ENCODE assay signal across 8 cellular contexts in the genomic region with DNA sequence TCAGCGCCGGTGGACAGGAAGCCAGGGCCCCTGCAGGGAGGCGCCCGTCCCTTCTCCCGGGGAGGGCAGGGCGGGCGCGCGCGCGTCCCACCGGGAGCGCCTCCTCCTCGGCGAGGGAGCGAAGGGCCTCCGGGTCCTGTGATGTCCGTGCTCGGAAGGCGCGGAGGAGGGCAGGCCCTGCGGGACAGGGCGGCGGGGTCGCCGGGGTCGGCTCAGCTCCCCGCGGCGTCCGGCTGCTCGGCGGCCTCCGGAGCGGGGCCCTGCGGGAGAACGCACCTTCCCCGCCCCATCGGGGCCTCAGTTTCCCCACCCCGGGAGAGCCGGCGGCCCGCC. TPM values are rescaled to one million over a fixed set of nuclear protein-coding genes. Genes with fewer than 3 reads are reported as not detected.
DNase-seq lines count a peak whose midpoint lies in the region; ATAC-seq, FAIRE-seq and TF ChIP-seq lines count a peak whose summit lies in the region.

No MANE protein-coding gene starts in this region.

- H3K4me1 ChIP-seq in CD8-positive, alpha-beta memory T cell (ENCODE audit: insufficient read depth, low read length), result peaks cover 9% of the 10 kb centered on the region
- peaks cover 9% of the 10 kb centered on the region for H3K4me1 ChIP-seq in foreskin keratinocyte
- H3K4me1 ChIP-seq in pancreas, result peaks cover 5 to 17% (median 8%) of the 10 kb centered on the region in 3 donors

- peak; percentile 11 for ATAC-seq in GM19455 (IDR thresholded peaks at IDR 0.05; ENCODE audit: unreplicated experiment)
- peak; percentile 18 for ATAC-seq in HG03558 (IDR thresholded peaks at IDR 0.05; ENCODE audit: extremely low read depth, unreplicated experiment)
- peak; percentile 37 for ATAC-seq in activated CD8-positive, alpha-beta T cell treated with anti-CD3 and anti-CD28 coated beads for 36 hours
- peak; percentile 23 for ATAC-seq in foreskin keratinocyte
- peak; percentile 14 to 49 (median 28) for ATAC-seq in pancreas

- no peaks in the 10 kb centered on the region for H3K36me3 ChIP-seq in CD8-positive, alpha-beta memory T cell (ENCODE audit: insufficient read depth, low read length)
- H3K36me3 ChIP-seq in pancreas, result no peaks in the 10 kb centered on the region

- CTCF ChIA-PET in CD8-positive, alpha-beta memory T cell (lab: Charles Lee), result interaction anchor here (0.7 to 3.9 kb wide), 16 partner anchors 13 to 1026 kb away, joined by 3 to 14 read pairs (median 6); partner anchors contain the start of genes MRPL41, NELFB and NSMF
- CTCF ChIA-PET in activated CD8-positive, alpha-beta T cell treated with anti-CD3 and anti-CD28 coated beads for 36 hours (lab: Charles Lee), result interaction anchor here (0.6 to 2.4 kb wide), 24 partner anchors 10 to 168 kb away, joined by 3 to 9 read pairs (median 4); partner anchors contain the start of genes ENTPD8, MRPL41, NRARP and NSMF

- H3K27ac Mint-ChIP-seq in CD8-positive, alpha-beta memory T cell, result peak overlapping the region in 1 of 8 donors; percentile 21
- H3K27ac Mint-ChIP-seq in activated CD8-positive, alpha-beta T cell treated with anti-CD3 and anti-CD28 coated beads for 36 hours, result peak overlapping the region; percentile 50

- DNase-seq in CD8-positive, alpha-beta memory T cell, result peak in 1 of 5 donors; percentile 20
- DNase-seq in activated CD8-positive, alpha-beta T cell treated with anti-CD3 and anti-CD28 coated beads for 36 hours, result no peak
- DNase-seq in foreskin keratinocyte (peak in 1 of 2 donors; percentile 35), pancreas (peak in 2 of 6 donors; percentile 55 to 80), NCI-H1694 treated with DMSO at 0.1 percent for 48 hours (lab: John Stamatoyannopoulos, UW) (no peak)
- no peak for DNase-seq in effector CD4-positive, alpha-beta T cell

- H3K4me1 Mint-ChIP-seq in CD8-positive, alpha-beta memory T cell, result peaks cover 18 to 23% (median 20%) of the 10 kb centered on the region in 3 donors
- peaks cover 9% of the 10 kb centered on the region for H3K4me1 Mint-ChIP-seq in activated CD8-positive, alpha-beta T cell treated with anti-CD3 and anti-CD28 coated beads for 36 hours (ENCODE audit: low read depth)

- no peaks in the 10 kb centered on the region for H3K27me3 Mint-ChIP-seq in CD8-positive, alpha-beta memory T cell
- H3K27me3 Mint-ChIP-seq in activated CD8-positive, alpha-beta T cell treated with anti-CD3 and anti-CD28 coated beads for 36 hours, result no peaks in the 10 kb centered on the region

- H3K27me3 ChIP-seq in CD8-positive, alpha-beta memory T cell (ENCODE audit: insufficient read depth, low read length, poor library complexity, severe bottlenecking), result no peaks in the 10 kb centered on the region
- H3K27me3 ChIP-seq in foreskin keratinocyte, result no peaks in the 10 kb centered on the region
- H3K27me3 ChIP-seq in pancreas, result no peaks in the 10 kb centered on the region

- H3K4me3 Mint-ChIP-seq in CD8-positive, alpha-beta memory T cell, result peak overlapping the region; percentile 79 to 90 (median 86)
- peak overlapping the region; percentile 79 for H3K4me3 Mint-ChIP-seq in activated CD8-positive, alpha-beta T cell treated with anti-CD3 and anti-CD28 coated beads for 36 hours

- POLR2A ChIA-PET in CD8-positive, alpha-beta memory T cell (lab: Charles Lee), result interaction anchor here (0.6 to 2.9 kb wide), 7 partner anchors 37 to 210 kb away, joined by 3 to 10 read pairs (median 6); partner anchors contain the start of genes MRPL41, NRARP and NSMF
- POLR2A ChIA-PET in activated CD8-positive, alpha-beta T cell treated with anti-CD3 and anti-CD28 coated beads for 36 hours (lab: Charles Lee), result interaction anchor here (1.0 to 3.2 kb wide), 13 partner anchors 9 to 120 kb away, joined by 3 to 10 read pairs (median 4); partner anchors contain the start of genes ENTPD8 and NRARP

- no peak for TF ChIP-seq CTCF in activated CD8-positive, alpha-beta T cell treated with anti-CD3 and anti-CD28 coated beads for 36 hours (IDR thresholded peaks at IDR 0.05)
- TF ChIP-seq CTCF in foreskin keratinocyte (conservative IDR thresholded peaks at IDR 0.05), result no peak
- no peak for TF ChIP-seq CTCF in pancreas (IDR thresholded peaks at IDR 0.05)

- H3K9me3 Mint-ChIP-seq in CD8-positive, alpha-beta memory T cell, result no peaks in the 10 kb centered on the region
- no peaks in the 10 kb centered on the region for H3K9me3 Mint-ChIP-seq in activated CD8-positive, alpha-beta T cell treated with anti-CD3 and anti-CD28 coated beads for 36 hours

- intact Hi-C loops in activated CD8-positive, alpha-beta T cell treated with anti-CD3 and anti-CD28 coated beads for 36 hours (cut with micrococcal nuclease), result no loop called here
- intact Hi-C loops in pancreas (cut with DNase I), result no loop called here

- H3K4me3 ChIP-seq in CD8-positive, alpha-beta memory T cell (ENCODE audit: low read length), result peak overlapping the region; percentile 77
- peak overlapping the region; percentile 70 to 99 (median 95) for H3K4me3 ChIP-seq in pancreas

- no peak for FAIRE-seq in pancreas (lab: Jason Lieb, UNC)

- H3K9me3 ChIP-seq in CD8-positive, alpha-beta memory T cell (ENCODE audit: low read length), result no peaks in the 10 kb centered on the region
- no peaks in the 10 kb centered on the region for H3K9me3 ChIP-seq in pancreas

- WGBS in pancreas, 2 donors, result 0 to 1% methylated on average over 34 to 43 of the region's 43 CpGs

- peak overlapping the region; percentile 69 for H3K27ac ChIP-seq in CD8-positive, alpha-beta memory T cell (ENCODE audit: low read depth, low read length)
- peak overlapping the region; percentile 68 for H3K27ac ChIP-seq in foreskin keratinocyte
- peak overlapping the region in 3 of 4 donors; percentile 29 to 73 (median 65) for H3K27ac ChIP-seq in pancreas

- H3K36me3 Mint-ChIP-seq in CD8-positive, alpha-beta memory T cell, result peaks cover 0 to 4% (median 0%) of the 10 kb centered on the region in 3 donors
- H3K36me3 Mint-ChIP-seq in activated CD8-positive, alpha-beta T cell treated with anti-CD3 and anti-CD28 coated beads for 36 hours (ENCODE audit: low read depth), result peaks cover 2% of the 10 kb centered on the region

RNA-seq across cellular contexts. Expression of gene EXD3, which starts 0.3 kb away (rescaled TPM):
- total RNA-seq in CD8-positive, alpha-beta memory T cell, result 1 to 10 TPM; 4.8 to 6.6 TPM
- polyA plus RNA-seq in CD8-positive, alpha-beta memory T cell, result 6.7 TPM
- 1 to 10 TPM; 8.1 to 9.0 TPM for total RNA-seq in activated CD8-positive, alpha-beta T cell treated with anti-CD3 and anti-CD28 coated beads for 36 hours
- total RNA-seq in foreskin keratinocyte, result 4.5 and 5.5 TPM in 2 replicates
- 6.8 and 8.1 TPM in 2 replicates for polyA plus RNA-seq in foreskin keratinocyte
- 10 to 100 TPM in 3 of 6 donors, 1 to 10 TPM in 3; 8.1 to 16.5 (median 10.4) TPM for total RNA-seq in pancreas
- polyA plus RNA-seq in pancreas, result 10 to 100 TPM; 43.1 to 57.3 TPM

RNA-seq across cellular contexts. Expression of gene NOXA1, which starts 0.6 kb away (rescaled TPM):
- total RNA-seq in CD8-positive, alpha-beta memory T cell, result under 1 TPM; 0.66 to 0.74 TPM
- polyA plus RNA-seq in CD8-positive, alpha-beta memory T cell, result 1.3 TPM
- total RNA-seq in activated CD8-positive, alpha-beta T cell treated with anti-CD3 and anti-CD28 coated beads for 36 hours, result under 1 TPM; 0.72 to 0.95 TPM
- total RNA-seq in foreskin keratinocyte (0.39 and 0.88 TPM in 2 replicates), pancreas (10 to 100 TPM in 3 of 6 donors, 1 to 10 TPM in 3; 6.6 to 15.0 (median 10.0) TPM)
- polyA plus RNA-seq in foreskin keratinocyte (0.50 and 0.91 TPM in 2 replicates), pancreas (10 to 100 TPM; 40.0 to 45.5 TPM)

RNA-seq across cellular contexts. Expression of gene ENTPD8, which starts 18.5 kb away (rescaled TPM):
- not detected for total RNA-seq in CD8-positive, alpha-beta memory T cell
- polyA plus RNA-seq in CD8-positive, alpha-beta memory T cell, result not detected
- total RNA-seq in activated CD8-positive, alpha-beta T cell treated with anti-CD3 and anti-CD28 coated beads for 36 hours, result not detected
- total RNA-seq in foreskin keratinocyte (not detected in 2 replicates), pancreas (1 to 10 TPM in 5 of 6 donors, under 1 TPM in 1; 0.98 to 3.8 (median 1.3) TPM)
- polyA plus RNA-seq in foreskin keratinocyte (not detected in 2 replicates), pancreas (1 to 10 TPM; 3.9 to 4.7 TPM)

RNA-seq across cellular contexts. Expression of gene NSMF, which starts 36.5 kb away (rescaled TPM):
- total RNA-seq in CD8-positive, alpha-beta memory T cell, result 10 to 100 TPM; 40.9 to 42.8 TPM
- polyA plus RNA-seq in CD8-positive, alpha-beta memory T cell, result 15.4 TPM
- 100 to 1,000 TPM; 112 to 116 TPM for total RNA-seq in activated CD8-positive, alpha-beta T cell treated with anti-CD3 and anti-CD28 coated beads for 36 hours
- total RNA-seq in foreskin keratinocyte (28.9 and 29.1 TPM in 2 replicates), pancreas (10 to 100 TPM; 22.0 to 34.4 (median 26.3) TPM)
- polyA plus RNA-seq in foreskin keratinocyte (30.5 and 31.9 TPM in 2 replicates), pancreas (10 to 100 TPM; 68.6 to 81.0 TPM)
